In the genomic region with DNA sequence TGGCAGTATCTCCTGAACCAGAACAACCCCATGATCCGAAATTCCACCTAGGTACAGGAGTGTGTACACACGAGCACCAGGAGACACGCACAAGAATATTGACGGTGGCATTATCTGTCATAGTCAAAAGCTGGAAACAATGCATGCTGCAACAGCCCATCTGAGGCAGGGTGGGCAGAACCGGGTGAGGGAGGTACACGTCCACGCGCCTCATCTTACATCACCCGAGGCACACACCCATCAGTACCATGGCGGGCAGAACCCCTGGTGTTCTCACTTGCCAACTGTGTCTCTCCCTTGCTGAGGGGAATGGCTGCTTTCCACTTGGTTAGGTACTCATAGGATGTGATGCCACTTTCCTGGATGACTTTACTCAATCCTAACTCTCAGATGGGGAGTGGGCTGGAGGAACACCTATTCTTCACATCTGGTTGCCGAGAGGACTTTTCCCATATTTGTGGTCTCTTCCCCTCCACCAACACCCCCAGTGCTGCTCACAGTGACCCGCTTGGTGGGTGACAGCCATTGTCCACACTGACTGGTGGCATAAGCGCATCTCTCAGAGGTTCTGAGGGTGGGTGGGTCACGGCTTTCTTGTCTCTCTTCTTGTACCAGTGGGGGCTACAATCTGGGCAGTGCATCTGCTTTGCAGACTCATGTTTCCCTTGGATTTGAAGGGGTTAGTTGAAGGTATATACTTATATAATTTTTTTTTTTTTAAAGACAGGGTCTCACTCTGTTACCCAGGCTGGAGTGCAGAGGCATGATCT, we compare ENCODE assay signal across 34 cellular contexts. TPM values are rescaled to one million over a fixed set of nuclear protein-coding genes. Genes with fewer than 3 reads are reported as not detected.
"Had no signal": no experiment of that assay in that cellular context is flagged by ENCODE, and none has a peak within 500 bp of the region (broad histone marks: within the 10 kb centered on the region; RNA-seq: fewer than 3 reads in every experiment).

No MANE protein-coding gene starts in this region.

- H3K4me3 Mint-ChIP-seq: activated B cell treated with CpG ODN at 0.5 μM for 24 hours; activated CD4-positive, alpha-beta memory T cell treated with anti-CD3 and anti-CD28 coated beads, Interleukin-2, amount 10 ng/mL, durations not matched to agents 7 days and 5 days; activated CD8-positive, alpha-beta memory T cell treated with anti-CD3 and anti-CD28 coated beads, Interleukin-2, amount 10 ng/mL, durations not matched to agents 7 days and 5 days; activated naive CD8-positive, alpha-beta T cell treated with anti-CD3 and anti-CD28 coated beads for 36 hours; activated T-cell treated with anti-CD3 and anti-CD28 coated beads, Interleukin-2, amount 50 U/mL, for 72 hours; activated T-helper 17 cell treated with anti-CD3 and anti-CD28 coated beads, Interleukin-2, amount 50 U/mL, for 72 hours; central memory CD8-positive, alpha-beta T cell; T-cell; T-helper 17 cell had no signal

- DNase-seq: activated B cell treated with CpG ODN at 0.5 μM for 24 hours; activated CD4-positive, alpha-beta memory T cell treated with anti-CD3 and anti-CD28 coated beads, Interleukin-2, amount 10 ng/mL, durations not matched to agents 7 days and 5 days; activated CD4-positive, alpha-beta T cell treated with anti-CD3 and anti-CD28 coated beads for 1 hour; activated CD4-positive, alpha-beta T cell treated with anti-CD3 and anti-CD28 coated beads for 48 hours; activated CD8-positive, alpha-beta memory T cell treated with anti-CD3 and anti-CD28 coated beads for 24 hours; activated CD8-positive, alpha-beta memory T cell treated with anti-CD3 and anti-CD28 coated beads, Interleukin-2, amount 10 ng/mL, durations not matched to agents 7 days and 5 days; activated CD8-positive, alpha-beta memory T cell treated with anti-CD3 and anti-CD28 coated beads, Interleukin-2, amount 50 U/mL, for 48 hours; activated effector memory CD4-positive, alpha-beta T cell treated with anti-CD3 and anti-CD28 coated beads, Interleukin-2, amount 50 U/mL, for 16 hours; activated naive CD4-positive, alpha-beta T cell; activated naive CD4-positive, alpha-beta T cell treated with anti-CD3 and anti-CD28 coated beads, Interleukin-2, amount 50 U/mL, for 16 hours; activated naive CD8-positive, alpha-beta T cell treated with anti-CD3 and anti-CD28 coated beads for 36 hours; activated T-cell treated with anti-CD3 and anti-CD28 coated beads, Interleukin-2, amount 50 U/mL, for 1 hour; activated T-cell treated with anti-CD3 and anti-CD28 coated beads, Interleukin-2, amount 50 U/mL, for 72 hours; amniotic stem cell; aorta; brain microvascular endothelial cell; Karpas-422; KBM-7; NCI-H1092; NCI-H1436 treated with DMSO at 0.1 percent for 48 hours; NCI-H1694 treated with DMSO at 0.1 percent for 48 hours; NCI-H2029; NCI-H510A; NCI-H526; NCI-H748 treated with DMSO at 0.1 percent for 48 hours; NK-92 treated with Interleukin-12 subunit alpha and Interleukin-12 subunit beta, amount 100 ng/mL, for 24 hours; Peyer's patch; RPMI8226; SIG-M5; T-cell; T-helper 17 cell had no signal

- H3K27me3 ChIP-seq: brain microvascular endothelial cell, Peyer's patch had no signal

- H3K9me3 ChIP-seq: Peyer's patch had no signal

- H3K4me1 ChIP-seq: Peyer's patch had no signal

- H3K36me3 ChIP-seq: brain microvascular endothelial cell, Peyer's patch had no signal

- H3K27me3 Mint-ChIP-seq: activated B cell treated with CpG ODN at 0.5 μM for 24 hours; activated CD4-positive, alpha-beta memory T cell treated with anti-CD3 and anti-CD28 coated beads, Interleukin-2, amount 10 ng/mL, durations not matched to agents 7 days and 5 days; activated naive CD8-positive, alpha-beta T cell treated with anti-CD3 and anti-CD28 coated beads for 36 hours; central memory CD8-positive, alpha-beta T cell had no signal

- H3K9me3 Mint-ChIP-seq: activated B cell treated with CpG ODN at 0.5 μM for 24 hours; activated CD4-positive, alpha-beta memory T cell treated with anti-CD3 and anti-CD28 coated beads, Interleukin-2, amount 10 ng/mL, durations not matched to agents 7 days and 5 days; activated naive CD8-positive, alpha-beta T cell treated with anti-CD3 and anti-CD28 coated beads for 36 hours; activated T-cell treated with anti-CD3 and anti-CD28 coated beads, Interleukin-2, amount 50 U/mL, for 72 hours; central memory CD8-positive, alpha-beta T cell; T-cell had no signal

- H3K27ac ChIP-seq: brain microvascular endothelial cell, Peyer's patch, VCaP had no signal

- H3K36me3 Mint-ChIP-seq: activated CD8-positive, alpha-beta memory T cell treated with anti-CD3 and anti-CD28 coated beads, Interleukin-2, amount 10 ng/mL, durations not matched to agents 7 days and 5 days; T-cell had no signal

- H3K4me1 Mint-ChIP-seq: activated CD4-positive, alpha-beta memory T cell treated with anti-CD3 and anti-CD28 coated beads, Interleukin-2, amount 10 ng/mL, durations not matched to agents 7 days and 5 days; activated CD8-positive, alpha-beta memory T cell treated with anti-CD3 and anti-CD28 coated beads, Interleukin-2, amount 10 ng/mL, durations not matched to agents 7 days and 5 days; activated naive CD8-positive, alpha-beta T cell treated with anti-CD3 and anti-CD28 coated beads for 36 hours; activated T-helper 17 cell treated with anti-CD3 and anti-CD28 coated beads, Interleukin-2, amount 50 U/mL, for 72 hours; central memory CD8-positive, alpha-beta T cell; T-cell had no signal

- H3K27ac Mint-ChIP-seq: activated B cell treated with CpG ODN at 0.5 μM for 24 hours; activated CD4-positive, alpha-beta memory T cell treated with anti-CD3 and anti-CD28 coated beads, Interleukin-2, amount 10 ng/mL, durations not matched to agents 7 days and 5 days; activated CD8-positive, alpha-beta memory T cell treated with anti-CD3 and anti-CD28 coated beads, Interleukin-2, amount 10 ng/mL, durations not matched to agents 7 days and 5 days; activated naive CD8-positive, alpha-beta T cell treated with anti-CD3 and anti-CD28 coated beads for 36 hours; activated T-cell treated with anti-CD3 and anti-CD28 coated beads, Interleukin-2, amount 50 U/mL, for 72 hours; activated T-helper 17 cell treated with anti-CD3 and anti-CD28 coated beads, Interleukin-2, amount 50 U/mL, for 72 hours; T-cell; T-helper 17 cell had no signal

- H3K4me3 ChIP-seq: Peyer's patch had no signal

RNA-seq across cellular contexts. Expression of a gene that starts 13.5 kb away (rescaled TPM):
- total RNA-seq: activated CD8-positive, alpha-beta memory T cell treated with anti-CD3 and anti-CD28 coated beads, Interleukin-2, amount 10 ng/mL, durations not matched to agents 7 days and 5 days; T-helper 17 cell had no signal
